10 cellular contexts compared by ENCODE assay signal in genomic region chr1:156838972-156839371, GRCh38. TPM values are rescaled to one million over a fixed set of nuclear protein-coding genes. Genes with fewer than 3 reads are reported as not detected.
DNase-seq lines count a peak whose midpoint lies in the region; ATAC-seq, FAIRE-seq and TF ChIP-seq lines count a peak whose summit lies in the region.
"Had no signal": no experiment of that assay in that cellular context is flagged by ENCODE, and none has a peak within 500 bp of the region (broad histone marks: within the 10 kb centered on the region; RNA-seq: fewer than 3 reads in every experiment).

No MANE protein-coding gene starts in this region.

- H3K4me3 ChIP-seq in neuronal stem cell (ENCODE audit: low read length in 2 of 2) (peak overlapping the region in 1 of 2 donors; percentile 40), MG63 (no peak overlapping the region)

- no peak overlapping the region for H2AFZ ChIP-seq in neuronal stem cell (ENCODE audit: low read length)

- no peak overlapping the region for H3K4me3 Mint-ChIP-seq in endothelial cell (ENCODE audit: unreplicated experiment)
- H3K4me3 Mint-ChIP-seq: IgD-negative memory B cell had no signal

- no peak for ATAC-seq in HG02588 (IDR thresholded peaks at IDR 0.05; ENCODE audit: unreplicated experiment)

- peak overlapping the region; percentile 48 for H2AK5ac ChIP-seq in neuronal stem cell (ENCODE audit: low read depth, low read length)

- no peak overlapping the region for H2BK12ac ChIP-seq in neuronal stem cell (ENCODE audit: low read length)

- peak overlapping the region; percentile 8 for H3K18ac ChIP-seq in neuronal stem cell (ENCODE audit: low read length)

- H3K36me3 ChIP-seq in neuronal stem cell (replicated peaks in 1 of 2; ENCODE audit: control insufficient read depth in 2 of 2, insufficient read depth in 2 of 2, low read length in 2 of 2) (no peaks in the 10 kb centered on the region), MG63 (no peaks in the 10 kb centered on the region)

- H3K27ac Mint-ChIP-seq in endothelial cell (ENCODE audit: unreplicated experiment), result no peak overlapping the region

- no peaks in the 10 kb centered on the region for H3K79me1 ChIP-seq in neuronal stem cell (ENCODE audit: low read depth, low read length)

- peaks cover 12 to 13% of the 10 kb centered on the region in 2 donors for H3K4me1 ChIP-seq in neuronal stem cell (ENCODE audit: control insufficient read depth in 2 of 2, insufficient read depth in 1 of 2, low read depth in 1 of 2, low read length in 2 of 2)

- peaks cover 1% of the 10 kb centered on the region for H3K4me1 Mint-ChIP-seq in endothelial cell (ENCODE audit: unreplicated experiment)
- H3K4me1 Mint-ChIP-seq: IgD-negative memory B cell had no signal

- no peak overlapping the region for H3K27ac ChIP-seq in neuronal stem cell (replicated peaks; ENCODE audit: low read length)
- H3K27ac ChIP-seq: epithelial cell of prostate had no signal

- H4K91ac ChIP-seq in neuronal stem cell (ENCODE audit: low read depth, low read length, poor library complexity), result no peak overlapping the region

- no CpG with 5 or more reads among the region's 7 CpGs for WGBS in neuronal stem cell (ENCODE audit: extremely low coverage in 2 of 2, insufficient read length in 2 of 2, insufficient replicate concordance in 1 of 2), 2 donors

- no peak overlapping the region for H3K14ac ChIP-seq in neuronal stem cell (ENCODE audit: low read length)

- H3K4me2 ChIP-seq in neuronal stem cell (ENCODE audit: insufficient read depth, low read length, poor library complexity, severe bottlenecking), result no peak overlapping the region

- peak; percentile 55 for FAIRE-seq in HTR-8/SVneo (lab: Jason Lieb, UNC)

- TF ChIP-seq CTCF in endothelial cell (IDR thresholded peaks at IDR 0.05; ENCODE audit: unreplicated experiment), result peak; percentile 86

- DNase-seq in COLO829 (ENCODE audit: low spot score) (peak; percentile 67), HTR-8/SVneo (ENCODE audit: insufficient read length, low spot score) (peak; percentile 41), endothelial cell (ENCODE audit: low spot score) (peak; percentile 50), neuronal stem cell (ENCODE audit: low spot score) (no peak), MG63 (no peak), H4 (ENCODE audit: low spot score) (no peak)
- peak; percentile 55 for DNase-seq in activated CD4-positive, alpha-beta T cell treated with anti-CD3 and anti-CD28 coated beads for 48 hours

- H3K23ac ChIP-seq in neuronal stem cell (ENCODE audit: low read depth, low read length, poor library complexity), result peak overlapping the region; percentile 51

- H3K9me3 ChIP-seq in neuronal stem cell (replicated peaks in 1 of 2; ENCODE audit: control insufficient read depth in 2 of 2, insufficient read depth in 1 of 2, low read depth in 1 of 2, low read length in 2 of 2) (no peaks in the 10 kb centered on the region), MG63 (no peaks in the 10 kb centered on the region)

- H3K4ac ChIP-seq in neuronal stem cell (ENCODE audit: low read length), result no peak overlapping the region

- no peaks in the 10 kb centered on the region for H3K9me3 Mint-ChIP-seq in endothelial cell (ENCODE audit: unreplicated experiment)

- H3K27me3 ChIP-seq in neuronal stem cell (ENCODE audit: control insufficient read depth in 3 of 3, insufficient read depth in 3 of 3, low read depth in 1 of 3, low read length in 3 of 3) (peaks cover 3 to 67% (median 16%) of the 10 kb centered on the region in 3 experiments), MG63 (no peaks in the 10 kb centered on the region; the same call in 1 of the 2 replicates)

- peaks cover 16% of the 10 kb centered on the region for H3K27me3 Mint-ChIP-seq in endothelial cell (ENCODE audit: unreplicated experiment)

- no peak overlapping the region for H3K9ac ChIP-seq in neuronal stem cell (ENCODE audit: low read depth, low read length, poor library complexity)

- no peaks in the 10 kb centered on the region for H3K36me3 Mint-ChIP-seq in endothelial cell (ENCODE audit: low read depth, unreplicated experiment)
- H3K36me3 Mint-ChIP-seq: IgD-negative memory B cell had no signal

- no peak overlapping the region for H2BK120ac ChIP-seq in neuronal stem cell (ENCODE audit: low read depth, low read length)

- H2BK15ac ChIP-seq in neuronal stem cell (ENCODE audit: low read length), result no peak overlapping the region

- H4K8ac ChIP-seq in neuronal stem cell (ENCODE audit: low read depth, low read length), result no peak overlapping the region

- no peak overlapping the region for H2BK5ac ChIP-seq in neuronal stem cell (ENCODE audit: low read length)

RNA-seq across cellular contexts. Expression of gene INSRR, which starts 19.9 kb away (rescaled TPM):
- not detected for total RNA-seq in endothelial cell (ENCODE audit: unreplicated experiment)
- 0.01 TPM for polyA plus RNA-seq in neuronal stem cell (2013, experiment 1 of 2)
- polyA plus RNA-seq in neuronal stem cell (2013, experiment 2 of 2), result 0.01 TPM
- total RNA-seq in MG63 (2014; rRNA removed; shearing (Covaris generic); ENCODE audit: low replicate concordance), result not detected in 2 replicates
- total RNA-seq in H4 (2014; rRNA removed; shearing (Covaris generic)), result not detected in 2 replicates
- polyA plus RNA-seq: IgD-negative memory B cell had no signal

RNA-seq across cellular contexts. Expression of gene NTRK1, which starts 21.7 kb away (rescaled TPM):
- total RNA-seq in endothelial cell (ENCODE audit: unreplicated experiment), result 0.23 TPM
- 0.07 TPM for polyA plus RNA-seq in neuronal stem cell (2013, experiment 1 of 2)
- 0.11 TPM for polyA plus RNA-seq in neuronal stem cell (2013, experiment 2 of 2)
- total RNA-seq in MG63 (2014; rRNA removed; shearing (Covaris generic); ENCODE audit: low replicate concordance), result not detected in 2 replicates
- 0.10 TPM in 1 of 2 replicates, not detected in the other for total RNA-seq in H4 (2014; rRNA removed; shearing (Covaris generic))
- polyA plus RNA-seq: IgD-negative memory B cell had no signal

RNA-seq across cellular contexts. Expression of gene SH2D2A, which starts 22.3 kb away (rescaled TPM):
- not detected for total RNA-seq in endothelial cell (ENCODE audit: unreplicated experiment)
- 4.3 TPM for polyA plus RNA-seq in neuronal stem cell (2013, experiment 1 of 2)
- 3.5 TPM for polyA plus RNA-seq in neuronal stem cell (2013, experiment 2 of 2)
- total RNA-seq in MG63 (2014; rRNA removed; shearing (Covaris generic); ENCODE audit: low replicate concordance), result not detected in 2 replicates
- 2.5 TPM in 2 replicates for total RNA-seq in H4 (2014; rRNA removed; shearing (Covaris generic))

RNA-seq across cellular contexts. Expression of gene PEAR1, which starts 54.5 kb away (rescaled TPM):
- 50.7 TPM for total RNA-seq in endothelial cell (ENCODE audit: unreplicated experiment)
- polyA plus RNA-seq in neuronal stem cell (2013, experiment 1 of 2), result 0.78 TPM
- 0.62 TPM for polyA plus RNA-seq in neuronal stem cell (2013, experiment 2 of 2)
- total RNA-seq in MG63 (2014; rRNA removed; shearing (Covaris generic); ENCODE audit: low replicate concordance), result 0.46 TPM in 1 of 2 replicates, not detected in the other
- not detected in 2 replicates for total RNA-seq in H4 (2014; rRNA removed; shearing (Covaris generic))
- polyA plus RNA-seq: IgD-negative memory B cell had no signal

Comparison
In these comparisons a context has a peak if more than half of its experiments do, and no peak if none do; other contexts are left out.
1. DNase-seq: peak in COLO829 (single experiment), HTR-8/SVneo (single experiment), activated CD4-positive, alpha-beta T cell treated with anti-CD3 and anti-CD28 coated beads for 48 hours (single experiment) and endothelial cell (single experiment); none in neuronal stem cell (single experiment), MG63 (single experiment) and H4 (single experiment).